1 cellular context compared by ENCODE assay signal in the genomic region with DNA sequence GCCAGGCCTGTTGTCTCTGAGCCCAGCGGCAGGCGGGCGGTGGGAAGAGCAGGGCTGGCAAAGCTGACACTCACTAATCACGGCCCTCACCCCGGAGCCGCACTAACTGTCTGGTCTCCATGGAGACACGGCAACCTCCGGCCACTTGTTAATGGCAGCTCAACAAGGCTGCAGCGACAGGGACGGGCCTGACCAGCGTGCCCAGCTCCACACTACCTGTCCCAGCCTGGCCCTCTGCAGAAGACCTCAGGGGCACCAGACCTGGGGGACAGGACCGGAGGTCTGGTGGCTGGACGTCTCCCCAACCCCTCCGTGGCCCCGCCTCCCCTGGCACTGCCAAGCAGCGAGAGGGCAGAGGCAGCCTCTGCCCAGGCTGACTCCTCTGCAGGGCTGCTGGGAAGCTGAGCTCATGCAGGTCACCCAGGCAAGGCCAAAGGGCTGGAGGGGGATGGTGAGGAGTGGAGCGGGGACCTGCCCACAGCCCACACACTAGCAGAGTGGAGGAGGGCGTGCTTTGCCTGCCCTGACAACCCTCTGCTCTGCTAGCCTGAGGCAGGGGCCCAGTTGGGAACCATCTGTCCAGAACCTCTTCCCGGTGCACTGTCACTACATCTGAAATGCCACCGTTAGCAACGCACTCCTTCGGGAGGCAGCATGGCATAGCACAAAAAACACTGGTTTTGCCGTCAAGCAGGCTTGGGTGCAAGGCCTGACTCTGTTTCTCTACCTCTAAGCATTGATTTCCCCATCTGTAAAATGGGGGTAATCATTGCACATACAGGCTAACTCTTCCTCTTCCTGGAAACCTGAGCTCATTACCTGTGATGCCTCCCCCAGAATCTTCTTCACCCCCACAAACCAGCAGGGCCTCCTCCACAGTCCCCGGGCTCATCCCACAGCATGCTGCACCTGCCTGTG.
TF ChIP-seq lines count a peak whose summit lies in the region.

No MANE protein-coding gene starts in this region.

TF ChIP-seq in HepG2, 621 proteins besides CTCF, POLR2A, EP300 and RAD21 (continued from another document and continues in another):
- TF ChIP-seq, protein P1, sequence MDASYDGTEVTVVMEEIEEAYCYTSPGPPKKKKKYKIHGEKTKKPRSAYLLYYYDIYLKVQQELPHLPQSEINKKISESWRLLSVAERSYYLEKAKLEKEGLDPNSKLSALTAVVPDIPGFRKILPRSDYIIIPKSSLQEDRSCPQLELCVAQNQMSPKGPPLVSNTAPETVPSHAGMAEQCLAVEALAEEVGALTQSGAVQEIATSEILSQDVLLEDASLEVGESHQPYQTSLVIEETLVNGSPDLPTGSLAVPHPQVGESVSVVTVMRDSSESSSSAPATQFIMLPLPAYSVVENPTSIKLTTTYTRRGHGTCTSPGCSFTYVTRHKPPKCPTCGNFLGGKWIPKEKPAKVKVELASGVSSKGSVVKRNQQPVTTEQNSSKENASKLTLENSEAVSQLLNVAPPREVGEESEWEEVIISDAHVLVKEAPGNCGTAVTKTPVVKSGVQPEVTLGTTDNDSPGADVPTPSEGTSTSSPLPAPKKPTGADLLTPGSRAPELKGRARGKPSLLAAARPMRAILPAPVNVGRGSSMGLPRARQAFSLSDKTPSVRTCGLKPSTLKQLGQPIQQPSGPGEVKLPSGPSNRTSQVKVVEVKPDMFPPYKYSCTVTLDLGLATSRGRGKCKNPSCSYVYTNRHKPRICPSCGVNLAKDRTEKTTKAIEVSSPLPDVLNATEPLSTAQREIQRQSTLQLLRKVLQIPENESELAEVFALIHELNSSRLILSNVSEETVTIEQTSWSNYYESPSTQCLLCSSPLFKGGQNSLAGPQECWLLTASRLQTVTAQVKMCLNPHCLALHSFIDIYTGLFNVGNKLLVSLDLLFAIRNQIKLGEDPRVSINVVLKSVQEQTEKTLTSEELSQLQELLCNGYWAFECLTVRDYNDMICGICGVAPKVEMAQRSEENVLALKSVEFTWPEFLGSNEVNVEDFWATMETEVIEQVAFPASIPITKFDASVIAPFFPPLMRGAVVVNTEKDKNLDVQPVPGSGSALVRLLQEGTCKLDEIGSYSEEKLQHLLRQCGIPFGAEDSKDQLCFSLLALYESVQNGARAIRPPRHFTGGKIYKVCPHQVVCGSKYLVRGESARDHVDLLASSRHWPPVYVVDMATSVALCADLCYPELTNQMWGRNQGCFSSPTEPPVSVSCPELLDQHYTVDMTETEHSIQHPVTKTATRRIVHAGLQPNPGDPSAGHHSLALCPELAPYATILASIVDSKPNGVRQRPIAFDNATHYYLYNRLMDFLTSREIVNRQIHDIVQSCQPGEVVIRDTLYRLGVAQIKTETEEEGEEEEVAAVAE (CRISPR knock-in tag; IDR thresholded peaks at IDR 0.05; ENCODE audit: borderline replicate concordance): no peak
- no peak for TF ChIP-seq ZNF326 (CRISPR knock-in tag; IDR thresholded peaks at IDR 0.05; ENCODE audit: borderline replicate concordance)
- TF ChIP-seq ZNF7 (CRISPR knock-in tag; IDR thresholded peaks at IDR 0.05): no peak
- TF ChIP-seq ZNF792 (CRISPR knock-in tag; IDR thresholded peaks at IDR 0.05): 0 out of 2 replicates have a peak, but pooled peaks have one; percentile 43
- TF ChIP-seq, protein P2, sequence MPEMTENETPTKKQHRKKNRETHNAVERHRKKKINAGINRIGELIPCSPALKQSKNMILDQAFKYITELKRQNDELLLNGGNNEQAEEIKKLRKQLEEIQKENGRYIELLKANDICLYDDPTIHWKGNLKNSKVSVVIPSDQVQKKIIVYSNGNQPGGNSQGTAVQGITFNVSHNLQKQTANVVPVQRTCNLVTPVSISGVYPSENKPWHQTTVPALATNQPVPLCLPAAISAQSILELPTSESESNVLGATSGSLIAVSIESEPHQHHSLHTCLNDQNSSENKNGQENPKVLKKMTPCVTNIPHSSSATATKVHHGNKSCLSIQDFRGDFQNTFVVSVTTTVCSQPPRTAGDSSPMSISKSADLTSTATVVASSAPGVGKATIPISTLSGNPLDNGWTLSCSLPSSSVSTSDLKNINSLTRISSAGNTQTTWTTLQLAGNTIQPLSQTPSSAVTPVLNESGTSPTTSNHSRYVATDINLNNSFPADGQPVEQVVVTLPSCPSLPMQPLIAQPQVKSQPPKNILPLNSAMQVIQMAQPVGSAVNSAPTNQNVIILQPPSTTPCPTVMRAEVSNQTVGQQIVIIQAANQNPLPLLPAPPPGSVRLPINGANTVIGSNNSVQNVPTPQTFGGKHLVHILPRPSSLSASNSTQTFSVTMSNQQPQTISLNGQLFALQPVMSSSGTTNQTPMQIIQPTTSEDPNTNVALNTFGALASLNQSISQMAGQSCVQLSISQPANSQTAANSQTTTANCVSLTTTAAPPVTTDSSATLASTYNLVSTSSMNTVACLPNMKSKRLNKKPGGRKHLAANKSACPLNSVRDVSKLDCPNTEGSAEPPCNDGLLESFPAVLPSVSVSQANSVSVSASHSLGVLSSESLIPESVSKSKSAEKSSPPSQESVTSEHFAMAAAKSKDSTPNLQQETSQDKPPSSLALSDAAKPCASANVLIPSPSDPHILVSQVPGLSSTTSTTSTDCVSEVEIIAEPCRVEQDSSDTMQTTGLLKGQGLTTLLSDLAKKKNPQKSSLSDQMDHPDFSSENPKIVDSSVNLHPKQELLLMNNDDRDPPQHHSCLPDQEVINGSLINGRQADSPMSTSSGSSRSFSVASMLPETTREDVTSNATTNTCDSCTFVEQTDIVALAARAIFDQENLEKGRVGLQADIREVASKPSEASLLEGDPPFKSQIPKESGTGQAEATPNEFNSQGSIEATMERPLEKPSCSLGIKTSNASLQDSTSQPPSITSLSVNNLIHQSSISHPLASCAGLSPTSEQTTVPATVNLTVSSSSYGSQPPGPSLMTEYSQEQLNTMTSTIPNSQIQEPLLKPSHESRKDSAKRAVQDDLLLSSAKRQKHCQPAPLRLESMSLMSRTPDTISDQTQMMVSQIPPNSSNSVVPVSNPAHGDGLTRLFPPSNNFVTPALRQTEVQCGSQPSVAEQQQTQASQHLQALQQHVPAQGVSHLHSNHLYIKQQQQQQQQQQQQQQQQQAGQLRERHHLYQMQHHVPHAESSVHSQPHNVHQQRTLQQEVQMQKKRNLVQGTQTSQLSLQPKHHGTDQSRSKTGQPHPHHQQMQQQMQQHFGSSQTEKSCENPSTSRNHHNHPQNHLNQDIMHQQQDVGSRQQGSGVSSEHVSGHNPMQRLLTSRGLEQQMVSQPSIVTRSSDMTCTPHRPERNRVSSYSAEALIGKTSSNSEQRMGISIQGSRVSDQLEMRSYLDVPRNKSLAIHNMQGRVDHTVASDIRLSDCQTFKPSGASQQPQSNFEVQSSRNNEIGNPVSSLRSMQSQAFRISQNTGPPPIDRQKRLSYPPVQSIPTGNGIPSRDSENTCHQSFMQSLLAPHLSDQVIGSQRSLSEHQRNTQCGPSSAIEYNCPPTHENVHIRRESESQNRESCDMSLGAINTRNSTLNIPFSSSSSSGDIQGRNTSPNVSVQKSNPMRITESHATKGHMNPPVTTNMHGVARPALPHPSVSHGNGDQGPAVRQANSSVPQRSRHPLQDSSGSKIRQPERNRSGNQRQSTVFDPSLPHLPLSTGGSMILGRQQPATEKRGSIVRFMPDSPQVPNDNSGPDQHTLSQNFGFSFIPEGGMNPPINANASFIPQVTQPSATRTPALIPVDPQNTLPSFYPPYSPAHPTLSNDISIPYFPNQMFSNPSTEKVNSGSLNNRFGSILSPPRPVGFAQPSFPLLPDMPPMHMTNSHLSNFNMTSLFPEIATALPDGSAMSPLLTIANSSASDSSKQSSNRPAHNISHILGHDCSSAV (CRISPR knock-in tag; IDR thresholded peaks at IDR 0.05; ENCODE audit: borderline replicate concordance): no peak
- no peak for TF ChIP-seq NAIF1 (CRISPR knock-in tag; IDR thresholded peaks at IDR 0.05; ENCODE audit: borderline replicate concordance)
- TF ChIP-seq ARID2 (CRISPR knock-in tag; IDR thresholded peaks at IDR 0.05; ENCODE audit: borderline replicate concordance): no peak
- no peak for TF ChIP-seq KLF13 (CRISPR knock-in tag; IDR thresholded peaks at IDR 0.05)
- TF ChIP-seq, protein P3, sequence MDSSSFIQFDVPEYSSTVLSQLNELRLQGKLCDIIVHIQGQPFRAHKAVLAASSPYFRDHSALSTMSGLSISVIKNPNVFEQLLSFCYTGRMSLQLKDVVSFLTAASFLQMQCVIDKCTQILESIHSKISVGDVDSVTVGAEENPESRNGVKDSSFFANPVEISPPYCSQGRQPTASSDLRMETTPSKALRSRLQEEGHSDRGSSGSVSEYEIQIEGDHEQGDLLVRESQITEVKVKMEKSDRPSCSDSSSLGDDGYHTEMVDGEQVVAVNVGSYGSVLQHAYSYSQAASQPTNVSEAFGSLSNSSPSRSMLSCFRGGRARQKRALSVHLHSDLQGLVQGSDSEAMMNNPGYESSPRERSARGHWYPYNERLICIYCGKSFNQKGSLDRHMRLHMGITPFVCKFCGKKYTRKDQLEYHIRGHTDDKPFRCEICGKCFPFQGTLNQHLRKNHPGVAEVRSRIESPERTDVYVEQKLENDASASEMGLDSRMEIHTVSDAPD (CRISPR knock-in tag; IDR thresholded peaks at IDR 0.05): no peak
- peak; percentile 51; the same call in 1 of the 2 replicates for TF ChIP-seq MYC (CRISPR knock-in tag; IDR thresholded peaks at IDR 0.05; ENCODE audit: borderline replicate concordance)
- no peak for TF ChIP-seq DMAP1 (CRISPR knock-in tag; IDR thresholded peaks at IDR 0.05)
- no peak for TF ChIP-seq ZNF121 (CRISPR knock-in tag; IDR thresholded peaks at IDR 0.05)
- TF ChIP-seq KDM3A (CRISPR knock-in tag; IDR thresholded peaks at IDR 0.05; ENCODE audit: low read depth): no peak
- no peak for TF ChIP-seq PITX1 (CRISPR knock-in tag; IDR thresholded peaks at IDR 0.05)
- no peak for TF ChIP-seq PCBP1 (IDR thresholded peaks at IDR 0.05; ENCODE audit: borderline replicate concordance, low read depth, low read length)
- TF ChIP-seq, protein P4, sequence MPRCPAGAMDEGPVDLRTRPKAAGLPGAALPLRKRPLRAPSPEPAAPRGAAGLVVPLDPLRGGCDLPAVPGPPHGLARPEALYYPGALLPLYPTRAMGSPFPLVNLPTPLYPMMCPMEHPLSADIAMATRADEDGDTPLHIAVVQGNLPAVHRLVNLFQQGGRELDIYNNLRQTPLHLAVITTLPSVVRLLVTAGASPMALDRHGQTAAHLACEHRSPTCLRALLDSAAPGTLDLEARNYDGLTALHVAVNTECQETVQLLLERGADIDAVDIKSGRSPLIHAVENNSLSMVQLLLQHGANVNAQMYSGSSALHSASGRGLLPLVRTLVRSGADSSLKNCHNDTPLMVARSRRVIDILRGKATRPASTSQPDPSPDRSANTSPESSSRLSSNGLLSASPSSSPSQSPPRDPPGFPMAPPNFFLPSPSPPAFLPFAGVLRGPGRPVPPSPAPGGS (CRISPR knock-in tag; IDR thresholded peaks at IDR 0.05): no peak
- no peak for TF ChIP-seq ZNF567 (CRISPR knock-in tag; IDR thresholded peaks at IDR 0.05; ENCODE audit: borderline replicate concordance)
- TF ChIP-seq ZFP36L1 (CRISPR knock-in tag; IDR thresholded peaks at IDR 0.05): no peak
- TF ChIP-seq ZNF598 (CRISPR knock-in tag; IDR thresholded peaks at IDR 0.05; ENCODE audit: borderline replicate concordance): no peak
- TF ChIP-seq, protein P5, sequence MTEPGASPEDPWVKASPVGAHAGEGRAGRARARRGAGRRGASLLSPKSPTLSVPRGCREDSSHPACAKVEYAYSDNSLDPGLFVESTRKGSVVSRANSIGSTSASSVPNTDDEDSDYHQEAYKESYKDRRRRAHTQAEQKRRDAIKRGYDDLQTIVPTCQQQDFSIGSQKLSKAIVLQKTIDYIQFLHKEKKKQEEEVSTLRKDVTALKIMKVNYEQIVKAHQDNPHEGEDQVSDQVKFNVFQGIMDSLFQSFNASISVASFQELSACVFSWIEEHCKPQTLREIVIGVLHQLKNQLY (CRISPR knock-in tag; IDR thresholded peaks at IDR 0.05): no peak
- TF ChIP-seq, protein P6, sequence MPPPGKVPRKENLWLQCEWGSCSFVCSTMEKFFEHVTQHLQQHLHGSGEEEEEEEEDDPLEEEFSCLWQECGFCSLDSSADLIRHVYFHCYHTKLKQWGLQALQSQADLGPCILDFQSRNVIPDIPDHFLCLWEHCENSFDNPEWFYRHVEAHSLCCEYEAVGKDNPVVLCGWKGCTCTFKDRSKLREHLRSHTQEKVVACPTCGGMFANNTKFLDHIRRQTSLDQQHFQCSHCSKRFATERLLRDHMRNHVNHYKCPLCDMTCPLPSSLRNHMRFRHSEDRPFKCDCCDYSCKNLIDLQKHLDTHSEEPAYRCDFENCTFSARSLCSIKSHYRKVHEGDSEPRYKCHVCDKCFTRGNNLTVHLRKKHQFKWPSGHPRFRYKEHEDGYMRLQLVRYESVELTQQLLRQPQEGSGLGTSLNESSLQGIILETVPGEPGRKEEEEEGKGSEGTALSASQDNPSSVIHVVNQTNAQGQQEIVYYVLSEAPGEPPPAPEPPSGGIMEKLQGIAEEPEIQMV (CRISPR knock-in tag; IDR thresholded peaks at IDR 0.05; ENCODE audit: low read depth): no peak
- no peak for TF ChIP-seq SP2 (CRISPR knock-in tag; IDR thresholded peaks at IDR 0.05)
- no peak for TF ChIP-seq SNAI1 (CRISPR knock-in tag; IDR thresholded peaks at IDR 0.05; ENCODE audit: borderline replicate concordance)
- TF ChIP-seq, protein P7, sequence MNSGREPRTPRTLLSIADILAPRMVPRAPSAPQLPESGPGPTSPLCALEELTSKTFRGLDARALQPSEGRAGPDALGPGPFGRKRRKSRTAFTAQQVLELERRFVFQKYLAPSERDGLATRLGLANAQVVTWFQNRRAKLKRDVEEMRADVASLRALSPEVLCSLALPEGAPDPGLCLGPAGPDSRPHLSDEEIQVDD (CRISPR knock-in tag; IDR thresholded peaks at IDR 0.05; ENCODE audit: borderline replicate concordance): no peak
- no peak for TF ChIP-seq SMARCE1 (IDR thresholded peaks at IDR 0.05; ENCODE audit: borderline replicate concordance)
- TF ChIP-seq, protein P8, sequence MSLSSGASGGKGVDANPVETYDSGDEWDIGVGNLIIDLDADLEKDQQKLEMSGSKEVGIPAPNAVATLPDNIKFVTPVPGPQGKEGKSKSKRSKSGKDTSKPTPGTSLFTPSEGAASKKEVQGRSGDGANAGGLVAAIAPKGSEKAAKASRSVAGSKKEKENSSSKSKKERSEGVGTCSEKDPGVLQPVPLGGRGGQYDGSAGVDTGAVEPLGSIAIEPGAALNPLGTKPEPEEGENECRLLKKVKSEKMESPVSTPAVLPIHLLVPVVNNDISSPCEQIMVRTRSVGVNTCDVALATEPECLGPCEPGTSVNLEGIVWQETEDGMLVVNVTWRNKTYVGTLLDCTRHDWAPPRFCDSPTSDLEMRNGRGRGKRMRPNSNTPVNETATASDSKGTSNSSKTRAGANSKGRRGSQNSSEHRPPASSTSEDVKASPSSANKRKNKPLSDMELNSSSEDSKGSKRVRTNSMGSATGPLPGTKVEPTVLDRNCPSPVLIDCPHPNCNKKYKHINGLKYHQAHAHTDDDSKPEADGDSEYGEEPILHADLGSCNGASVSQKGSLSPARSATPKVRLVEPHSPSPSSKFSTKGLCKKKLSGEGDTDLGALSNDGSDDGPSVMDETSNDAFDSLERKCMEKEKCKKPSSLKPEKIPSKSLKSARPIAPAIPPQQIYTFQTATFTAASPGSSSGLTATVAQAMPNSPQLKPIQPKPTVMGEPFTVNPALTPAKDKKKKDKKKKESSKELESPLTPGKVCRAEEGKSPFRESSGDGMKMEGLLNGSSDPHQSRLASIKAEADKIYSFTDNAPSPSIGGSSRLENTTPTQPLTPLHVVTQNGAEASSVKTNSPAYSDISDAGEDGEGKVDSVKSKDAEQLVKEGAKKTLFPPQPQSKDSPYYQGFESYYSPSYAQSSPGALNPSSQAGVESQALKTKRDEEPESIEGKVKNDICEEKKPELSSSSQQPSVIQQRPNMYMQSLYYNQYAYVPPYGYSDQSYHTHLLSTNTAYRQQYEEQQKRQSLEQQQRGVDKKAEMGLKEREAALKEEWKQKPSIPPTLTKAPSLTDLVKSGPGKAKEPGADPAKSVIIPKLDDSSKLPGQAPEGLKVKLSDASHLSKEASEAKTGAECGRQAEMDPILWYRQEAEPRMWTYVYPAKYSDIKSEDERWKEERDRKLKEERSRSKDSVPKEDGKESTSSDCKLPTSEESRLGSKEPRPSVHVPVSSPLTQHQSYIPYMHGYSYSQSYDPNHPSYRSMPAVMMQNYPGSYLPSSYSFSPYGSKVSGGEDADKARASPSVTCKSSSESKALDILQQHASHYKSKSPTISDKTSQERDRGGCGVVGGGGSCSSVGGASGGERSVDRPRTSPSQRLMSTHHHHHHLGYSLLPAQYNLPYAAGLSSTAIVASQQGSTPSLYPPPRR (CRISPR knock-in tag; IDR thresholded peaks at IDR 0.05; ENCODE audit: borderline replicate concordance): no peak
- TF ChIP-seq ZNF329 (CRISPR knock-in tag; IDR thresholded peaks at IDR 0.05; ENCODE audit: low read depth): no peak
- no peak for TF ChIP-seq ZSCAN12 (CRISPR knock-in tag; IDR thresholded peaks at IDR 0.05)
